In the genomic region with DNA sequence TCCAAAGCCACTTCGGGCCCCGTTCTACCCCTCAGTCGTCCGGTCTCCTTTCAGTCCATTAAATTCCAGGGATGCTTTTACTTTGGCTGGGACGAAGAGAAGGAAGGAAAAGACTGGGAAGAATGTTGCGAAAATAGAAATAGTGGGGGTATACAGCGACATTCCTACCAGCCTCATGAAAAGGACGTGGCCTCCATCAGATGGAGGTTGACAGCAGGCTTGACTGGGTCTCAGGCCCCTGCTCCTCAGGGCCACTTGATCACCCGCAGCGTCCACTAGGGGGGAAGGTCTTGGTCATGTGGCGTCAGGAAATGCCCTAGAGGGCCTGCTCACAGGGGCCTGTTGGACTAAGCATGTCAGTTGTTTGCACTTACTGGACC, we compare ENCODE assay signal across 8 cellular contexts. TPM values are rescaled to one million over a fixed set of nuclear protein-coding genes. Genes with fewer than 3 reads are reported as not detected.
A peak's percentile ranks its signal among the peaks of the same experiment; 100 is the strongest.
DNase-seq lines count a peak whose midpoint lies in the region; ATAC-seq and TF ChIP-seq lines count a peak whose summit lies in the region.

No MANE protein-coding gene starts in this region.

- H3K27ac ChIP-seq in ACC112 (ENCODE audit: low read depth, low read length), result peak overlapping the region; percentile 89
- H3K27ac ChIP-seq in WERI-Rb-1, result peak overlapping the region; percentile 99
- H3K27ac ChIP-seq in transverse colon, result peak overlapping the region; percentile 91 to 97 (median 95)

- H3K36me3 ChIP-seq in ACC112 (ENCODE audit: insufficient read depth, low read length) (no peaks in the 10 kb centered on the region), WERI-Rb-1 (peaks cover 20% of the 10 kb centered on the region), transverse colon (no peaks in the 10 kb centered on the region)

- TF ChIP-seq CTCF in GM10266 (IDR thresholded peaks at IDR 0.05; ENCODE audit: control insufficient read depth, insufficient read depth, low read depth, missing control alignments) (peak; percentile 28), WERI-Rb-1 (IDR thresholded peaks at IDR 0.05; ENCODE audit: low read depth, low read length) (peak; percentile 77), transverse colon (IDR thresholded peaks at IDR 0.05) (peak; percentile 34 to 70 (median 52))

- peak overlapping the region; percentile 17 for H2AFZ ChIP-seq in ACC112 (ENCODE audit: low read length, unreplicated experiment)

- WGBS in transverse colon (ENCODE audit: low coverage in 1 of 2), 2 donors, result 6 to 11% methylated on average over 5 to 11 of the region's 11 CpGs

- H3K79me2 ChIP-seq in ACC112 (ENCODE audit: control insufficient read depth, insufficient read depth, low read length, unreplicated experiment), result peaks cover 38% of the 10 kb centered on the region

- DNase-seq in GM10266 (ENCODE audit: extremely low spot score) (peak; percentile 40), NCI-H1417 (lab: John Stamatoyannopoulos, UW) (peak; percentile 33 to 93 (median 85)), WERI-Rb-1 (peak; percentile 94), midbrain (lab: John Stamatoyannopoulos, UW) (peak; percentile 77), transverse colon (peak; percentile 60)

- H3K9me3 ChIP-seq in WERI-Rb-1 (ENCODE audit: severe bottlenecking) (no peaks in the 10 kb centered on the region), transverse colon (no peaks in the 10 kb centered on the region)

- H3K4me3 ChIP-seq in ACC112 (ENCODE audit: low read depth, low read length) (peak overlapping the region; percentile 78), WERI-Rb-1 (ENCODE audit: low read depth, low read length) (peak overlapping the region; percentile 69), transverse colon (peak overlapping the region; percentile 50 to 77 (median 76))

- TF ChIP-seq POLR2A in transverse colon (IDR thresholded peaks at IDR 0.05), result peak; percentile 1

- ATAC-seq in HG02763 (IDR thresholded peaks at IDR 0.05; ENCODE audit: unreplicated experiment), result peak; percentile 33
- ATAC-seq in esophagus mucosa, result peak; percentile 24

- H3K27me3 ChIP-seq in ACC112 (ENCODE audit: insufficient read depth, low read length) (no peaks in the 10 kb centered on the region), WERI-Rb-1 (ENCODE audit: insufficient read depth, low read depth, severe bottlenecking) (no peaks in the 10 kb centered on the region), transverse colon (no peaks in the 10 kb centered on the region)

- TF ChIP-seq EP300 in transverse colon (IDR thresholded peaks at IDR 0.05; ENCODE audit: low read depth), result no peak

- intact Hi-C loops in transverse colon (cut with DNase I; ENCODE audit: low total_unique reads), result no loop called here

- peaks cover 14% of the 10 kb centered on the region for H3K4me1 ChIP-seq in ACC112 (ENCODE audit: control insufficient read depth, insufficient read depth, low read length, unreplicated experiment)
- peaks cover 5 to 33% (median 18%) of the 10 kb centered on the region in 4 donors for H3K4me1 ChIP-seq in transverse colon

- in situ Hi-C loops in transverse colon (cut with MboI; ENCODE audit: low pct_ligation_motif_present in 1 of 4, low pct_unique_long_range_greater_than_20kb in 1 of 4, low sequenced_read_pairs in 3 of 4), result loop anchor here in 1 of 4 donors (25.0 kb wide), 2 partner anchors 376 to 1126 kb away; no protein-coding TSS in a partner anchor

RNA-seq across cellular contexts. Expression of a gene that starts 0.7 kb away (rescaled TPM):
- total RNA-seq in esophagus mucosa (12.8 TPM), transverse colon (10 to 100 TPM; 11.9 to 31.8 (median 13.9) TPM)

Comparison
In these comparisons a context has a peak if more than half of its experiments do, and no peak if none do; other contexts are left out.
1. Peak in every context shown above with its lines: DNase-seq, ATAC-seq, H3K4me3 ChIP-seq and H3K27ac ChIP-seq.
2. DNase-seq: peak in every context shown above with its lines; median percentile 94 in WERI-Rb-1; 85 in NCI-H1417; 77 in midbrain; 60 in transverse colon; 40 in GM10266.